Comparison of ENCODE assay signal across 9 cellular contexts in the genomic region with DNA sequence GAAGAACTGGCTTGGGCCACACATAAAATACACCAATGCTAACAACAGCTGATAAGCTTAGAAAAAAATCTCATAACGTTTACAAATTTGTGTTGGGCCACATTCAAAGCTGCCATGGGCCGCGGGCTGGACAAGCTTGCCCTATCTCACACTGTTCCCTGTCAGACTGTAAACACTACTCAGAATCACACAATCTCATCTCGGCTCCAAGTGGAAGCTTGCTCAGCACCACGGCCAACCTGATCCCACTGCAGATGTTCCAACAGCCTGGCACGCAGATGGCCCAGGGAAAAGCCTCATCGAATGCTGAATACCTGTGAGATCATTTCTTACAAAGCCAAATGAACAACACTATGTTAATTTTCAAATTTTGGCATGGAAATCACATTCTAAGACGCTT.
DNase-seq lines count a peak whose midpoint lies in the region; ATAC-seq, FAIRE-seq and TF ChIP-seq lines count a peak whose summit lies in the region.
"Had no signal": no experiment of that assay in that cellular context is flagged by ENCODE, and none has a peak within 500 bp of the region (broad histone marks: within the 10 kb centered on the region; RNA-seq: fewer than 3 reads in every experiment).

No MANE protein-coding gene starts in this region.

- peaks cover 80% of the 10 kb centered on the region for H3K79me2 ChIP-seq in OCI-LY1 (ENCODE audit: insufficient read depth, low read length)

- H3F3A ChIP-seq in OCI-LY1 (ENCODE audit: insufficient read depth, low read length) = no peaks in the 10 kb centered on the region

- H3K27ac ChIP-seq in OCI-LY1 (ENCODE audit: low read depth, low read length, poor library complexity, severe bottlenecking) = peak overlapping the region; percentile 43
- H3K27ac ChIP-seq in endodermal cell (ENCODE audit: low read depth, low read length) = no peak overlapping the region
- peak overlapping the region in 3 of 4 donors; percentile 11 to 50 (median 48) for H3K27ac ChIP-seq in pancreas

- H3K9me2 ChIP-seq in OCI-LY1 (ENCODE audit: low read depth, low read length) = no peaks in the 10 kb centered on the region

- peak; percentile 38 for DNase-seq in G401 (ENCODE audit: low spot score)
- no peak for DNase-seq in endodermal cell
- DNase-seq in pancreas = peak in 4 of 6 donors; percentile 50 to 61 (median 58)
- no peak for DNase-seq in midbrain (lab: John Stamatoyannopoulos, UW)
- DNase-seq in GM13976 (ENCODE audit: low spot score) = no peak
- no peak for DNase-seq in NCI-H2227 treated with DMSO at 0.1 percent for 48 hours (lab: John Stamatoyannopoulos, UW)
- DNase-seq: stimulated activated CD4-positive, alpha-beta T cell treated with anti-CD3 and anti-CD28 coated beads, Interleukin-15, amount 100 ng/mL, for 24 hours had no signal

- no peaks in the 10 kb centered on the region for H3K9me3 Mint-ChIP-seq in endodermal cell

- H3K27me3 ChIP-seq in OCI-LY1 (ENCODE audit: insufficient read depth, low read length) (no peaks in the 10 kb centered on the region), endodermal cell (ENCODE audit: control insufficient read depth, insufficient read depth, low read length, poor library complexity, severe bottlenecking) (no peaks in the 10 kb centered on the region), pancreas (no peaks in the 10 kb centered on the region)

- H3K4me3 Mint-ChIP-seq in endodermal cell = no peak overlapping the region

- FAIRE-seq in pancreas (lab: Jason Lieb, UNC) = no peak

- no peaks in the 10 kb centered on the region for H4K20me1 ChIP-seq in OCI-LY1 (ENCODE audit: insufficient read depth, low read length)

- H3K36me3 ChIP-seq in OCI-LY1 (ENCODE audit: insufficient read depth, low read length) (peaks cover 14% of the 10 kb centered on the region; the same call in 1 of the 2 replicates), endodermal cell (ENCODE audit: control insufficient read depth, insufficient read depth, low read length) (peaks cover 9% of the 10 kb centered on the region), pancreas (no peaks in the 10 kb centered on the region)
- H3K36me3 ChIP-seq: thoracic aorta had no signal

- peak overlapping the region; percentile 89 for H3K27ac Mint-ChIP-seq in endodermal cell

- 90 to 91% methylated on average over 5 to 8 of the region's 8 CpGs for WGBS in endodermal cell (ENCODE audit: insufficient coverage in 1 of 2, insufficient read length in 1 of 2), 2 experiments
- 18% methylated on average over 8 of the region's 8 CpGs for WGBS in pancreas, 2 donors

- H3K9me3 ChIP-seq in OCI-LY1 (ENCODE audit: low read length) (no peaks in the 10 kb centered on the region), endodermal cell (ENCODE audit: control insufficient read depth, low read length) (no peaks in the 10 kb centered on the region), pancreas (no peaks in the 10 kb centered on the region)
- H3K9me3 ChIP-seq: thoracic aorta had no signal

- H3K4me2 ChIP-seq in OCI-LY1 (ENCODE audit: low read length) = no peak overlapping the region

- no peak overlapping the region for H2AFZ ChIP-seq in OCI-LY1 (ENCODE audit: low read length)

- peaks cover 3% of the 10 kb centered on the region for H3K36me3 Mint-ChIP-seq in endodermal cell (ENCODE audit: low read depth)

- H3K27me3 Mint-ChIP-seq in endodermal cell (ENCODE audit: insufficient read depth) = no peaks in the 10 kb centered on the region

- TF ChIP-seq CTCF in OCI-LY1 (IDR thresholded peaks at IDR 0.05; ENCODE audit: low read length) (no peak), endodermal cell (conservative IDR thresholded peaks at IDR 0.05) (no peak), pancreas (IDR thresholded peaks at IDR 0.05) (no peak), GM13976 (IDR thresholded peaks at IDR 0.05; ENCODE audit: borderline replicate concordance, control extremely low read depth, extremely low read depth, insufficient read depth, missing control alignments) (no peak)

- in situ Hi-C loops in G401 (cut with HindIII; ENCODE audit: low sequenced_read_pairs) (no loop called here), GM13976 (cut with MboI; ENCODE audit: low sequenced_read_pairs, unreplicated experiment) (no loop called here)

- intact Hi-C loops in pancreas (cut with DNase I) = no loop called here

- ATAC-seq in pancreas = peak; percentile 61 to 85 (median 75)

- H3K4me1 Mint-ChIP-seq in endodermal cell = peaks cover 74% of the 10 kb centered on the region

- no peak overlapping the region for H3K9ac ChIP-seq in OCI-LY1 (ENCODE audit: low read length)
- no peak overlapping the region for H3K9ac ChIP-seq in endodermal cell (ENCODE audit: extremely low read depth, low read length, poor library complexity, severe bottlenecking)

- peaks cover 81% of the 10 kb centered on the region for H3K4me1 ChIP-seq in OCI-LY1 (ENCODE audit: insufficient read depth, low read length, severe bottlenecking)
- peaks cover 37% of the 10 kb centered on the region for H3K4me1 ChIP-seq in endodermal cell (ENCODE audit: control insufficient read depth, insufficient read depth, low read length)
- peaks cover 29 to 48% (median 46%) of the 10 kb centered on the region in 3 donors for H3K4me1 ChIP-seq in pancreas

- H3K4me3 ChIP-seq in OCI-LY1 (ENCODE audit: low read depth, low read length, poor library complexity, severe bottlenecking) = no peak overlapping the region
- peak overlapping the region; percentile 44 for H3K4me3 ChIP-seq in endodermal cell (ENCODE audit: low read length)
- no peak overlapping the region for H3K4me3 ChIP-seq in pancreas
- H3K4me3 ChIP-seq: thoracic aorta had no signal

Comparison
In these comparisons a context has a peak if more than half of its experiments do, and no peak if none do; other contexts are left out.
1. DNase-seq: peak in G401 (single experiment) and pancreas (4 of 6); none in endodermal cell (single experiment), midbrain (single experiment), GM13976 (single experiment) and NCI-H2227 treated with DMSO at 0.1 percent for 48 hours (single experiment).